ENCODE assay signal across 9 cellular contexts in genomic region chr13:32426981-32427851, GRCh38. TPM values are rescaled to one million over a fixed set of nuclear protein-coding genes. Genes with fewer than 3 reads are reported as not detected.
DNase-seq lines count a peak whose midpoint lies in the region; ATAC-seq and TF ChIP-seq lines count a peak whose summit lies in the region.
"Had no signal": no experiment of that assay in that cellular context is flagged by ENCODE, and none has a peak within 500 bp of the region (broad histone marks: within the 10 kb centered on the region; RNA-seq: fewer than 3 reads in every experiment).

No MANE protein-coding gene starts in this region.

- DNase-seq in DMS153 (lab: John Stamatoyannopoulos, UW) = peak; percentile 5
- DNase-seq in HuH-7 (ENCODE audit: low spot score) = peak; percentile 22
- DNase-seq in mammary epithelial cell = no peak
- peak; percentile 18 for DNase-seq in kidney tubule cell (ENCODE audit: low spot score)
- DNase-seq in stimulated activated CD4-positive, alpha-beta T cell treated with anti-CD3 and anti-CD28 coated beads, Interleukin-1b, Interleukin-23, amount 100 ng/mL, for 24 hours (ENCODE audit: low read depth in 4 of 4, low spot score in 1 of 4) = peak in 3 of 4 experiments; percentile 16 to 42 (median 26)
- no peak for DNase-seq in NCI-H524 treated with DMSO at 0.1 percent for 48 hours (lab: John Stamatoyannopoulos, UW)

- BruUV-seq in mammary epithelial cell (replicated peaks; lab: Mats Ljungman, UMichigan) = no TSS peak

- H3K27ac ChIP-seq in mammary epithelial cell (ENCODE audit: insufficient read depth, low read depth, low read length) = no peak overlapping the region
- H3K27ac ChIP-seq: SK-N-MC had no signal

- no peak for TF ChIP-seq CTCF in WI38 (IDR thresholded peaks at IDR 0.05; ENCODE audit: low read depth, low read length)
- TF ChIP-seq CTCF in mammary epithelial cell (conservative IDR thresholded peaks at IDR 0.05 in 1 of 2, IDR thresholded peaks at IDR 0.05 in 1 of 2; ENCODE audit: extremely low read depth in 1 of 2, insufficient read depth in 1 of 2, low read depth in 1 of 2, low read length in 2 of 2) = no peak

- no peaks in the 10 kb centered on the region for H3K27me3 ChIP-seq in mammary epithelial cell (ENCODE audit: insufficient read depth, low read length)

- ATAC-seq in GM21360 (IDR thresholded peaks at IDR 0.05; ENCODE audit: unreplicated experiment) = peak; percentile 17

- H3K4me3 ChIP-seq in WI38 (ENCODE audit: low read depth, low read length) = peak overlapping the region; percentile 72
- peak overlapping the region; percentile 56 to 73 (median 56) for H3K4me3 ChIP-seq in mammary epithelial cell (replicated peaks in 1 of 3; ENCODE audit: insufficient read depth in 1 of 3, low read depth in 2 of 3, low read length in 3 of 3)
- H3K4me3 ChIP-seq: SK-N-MC had no signal

- CTCF ChIA-PET in mammary epithelial cell (lab: Charles Lee; ENCODE audit: low non-redundant PET) = no interaction called here

- no peaks in the 10 kb centered on the region for H3K79me2 ChIP-seq in mammary epithelial cell (ENCODE audit: insufficient read depth, low read length)

- intact Hi-C loops in mammary epithelial cell (cut with micrococcal nuclease) = no loop called here

- peak overlapping the region; percentile 90 for H2AFZ ChIP-seq in mammary epithelial cell (ENCODE audit: low read depth, low read length)

- no peaks in the 10 kb centered on the region for H3K9me3 ChIP-seq in mammary epithelial cell (replicated peaks; ENCODE audit: insufficient read depth, low read length)

- 41% methylated on average over 5 of the region's 90 CpGs for WGBS in mammary epithelial cell (ENCODE audit: low coverage, missing lambda C conversion rate)

- no peaks in the 10 kb centered on the region for H3K36me3 ChIP-seq in mammary epithelial cell (ENCODE audit: insufficient read depth, low read length)

- H3K4me1 ChIP-seq in mammary epithelial cell (ENCODE audit: insufficient read depth, low read length) = peaks cover 20% of the 10 kb centered on the region

- H4K20me1 ChIP-seq in mammary epithelial cell (ENCODE audit: insufficient read depth, low read length) = no peaks in the 10 kb centered on the region

- peak overlapping the region; percentile 94 for H3K4me2 ChIP-seq in mammary epithelial cell (ENCODE audit: insufficient read depth, low read depth, low read length)

- in situ Hi-C loops in mammary epithelial cell (cut with MboI; ENCODE audit: low sequenced_read_pairs in 2 of 2) = no loop called here

- no peak overlapping the region for H3K9ac ChIP-seq in mammary epithelial cell (ENCODE audit: insufficient read depth, low read length)

- dilution Hi-C loops in mammary epithelial cell (cut with HindIII; ENCODE audit: low sequenced_read_pairs) = no loop called here

RNA-seq across cellular contexts. Expression of gene N4BP2L1, which starts 0.7 kb away (rescaled TPM):
- 1 to 10 TPM; 1.3 to 3.7 TPM for total RNA-seq in mammary epithelial cell
- polyA plus RNA-seq in mammary epithelial cell = 0.25 TPM
- polyA minus RNA-seq in mammary epithelial cell = not detected

Comparison
In these comparisons a context has a peak if more than half of its experiments do, and no peak if none do; other contexts are left out.
1. DNase-seq: peak in DMS153 (single experiment), HuH-7 (single experiment), kidney tubule cell (single experiment) and stimulated activated CD4-positive, alpha-beta T cell treated with anti-CD3 and anti-CD28 coated beads, Interleukin-1b, Interleukin-23, amount 100 ng/mL, for 24 hours (3 of 4); none in mammary epithelial cell (single experiment) and NCI-H524 treated with DMSO at 0.1 percent for 48 hours (single experiment).